Comparison of ENCODE assay signal across 31 cellular contexts in the genomic region with DNA sequence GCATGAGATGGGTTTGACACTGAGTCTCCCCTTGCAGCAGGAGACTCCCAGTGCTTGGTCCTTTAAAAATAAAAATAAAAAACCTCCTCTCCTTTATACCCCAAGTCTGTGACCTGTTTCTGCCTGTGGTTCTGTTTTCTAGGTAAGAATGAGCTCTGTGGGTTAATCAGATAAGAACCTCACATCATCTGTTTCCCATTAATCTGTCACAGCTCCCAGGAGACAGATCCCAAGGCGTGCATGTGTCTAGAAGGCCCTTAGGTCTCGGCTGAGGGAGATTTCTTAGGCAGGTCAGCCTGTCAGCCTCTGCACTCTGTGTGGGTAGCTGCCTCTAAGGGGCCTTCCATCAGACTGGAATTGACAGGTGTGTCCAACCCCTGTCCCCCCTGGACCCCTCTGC.
DNase-seq lines count a peak whose midpoint lies in the region; ATAC-seq and TF ChIP-seq lines count a peak whose summit lies in the region.
"Had no signal": no experiment of that assay in that cellular context is flagged by ENCODE, and none has a peak within 500 bp of the region (broad histone marks: within the 10 kb centered on the region; RNA-seq: fewer than 3 reads in every experiment).

No MANE protein-coding gene starts in this region.

- H3K27me3 ChIP-seq in heart right ventricle (peaks cover 0 to 4% (median 0%) of the 10 kb centered on the region in 7 donors), right cardiac atrium (ENCODE audit: control insufficient read depth, insufficient read depth) (no peaks in the 10 kb centered on the region), tibial artery (no peaks in the 10 kb centered on the region), spleen (replicated peaks in 1 of 7) (peaks cover 0 to 21% (median 0%) of the 10 kb centered on the region in 7 donors), lower lobe of right lung (ENCODE audit: low read depth) (no peaks in the 10 kb centered on the region)
- H3K27me3 ChIP-seq: adrenal gland, esophagus squamous epithelium, pancreas, testis had no signal

- ATAC-seq in heart right ventricle (no peak), right cardiac atrium (no peak), lower lobe of right lung (no peak)
- ATAC-seq: activated T-helper 17 cell treated with anti-CD3 and anti-CD28 coated beads, Interleukin-2, amount 50 U/mL, for 72 hours; pancreas had no signal

- H3K4me1 ChIP-seq in heart right ventricle: peaks cover 2 to 96% (median 39%) of the 10 kb centered on the region in 9 donors
- H3K4me1 ChIP-seq in right cardiac atrium (ENCODE audit: control insufficient read depth, insufficient read depth, low read length): peaks cover 8% of the 10 kb centered on the region
- peaks cover 0 to 99% (median 17%) of the 10 kb centered on the region in 4 donors for H3K4me1 ChIP-seq in tibial artery
- no peaks in the 10 kb centered on the region for H3K4me1 ChIP-seq in spleen
- no peaks in the 10 kb centered on the region for H3K4me1 ChIP-seq in lower lobe of right lung
- H3K4me1 ChIP-seq: esophagus squamous epithelium, pancreas, testis had no signal

- 49 to 56% methylated on average over 2 of the region's 2 CpGs for WGBS in heart right ventricle, 2 donors
- 58% methylated on average over 2 of the region's 2 CpGs for WGBS in right cardiac atrium
- WGBS in spleen, 5 donors: 63 to 100% (median 68%) methylated on average over 2 of the region's 2 CpGs

- DNase-seq in heart right ventricle (no peak), right cardiac atrium (no peak), NCI-H524 treated with DMSO at 0.1 percent for 48 hours (lab: John Stamatoyannopoulos, UW) (peak; percentile 61), fibroblast of villous mesenchyme (ENCODE audit: low read depth) (peak; percentile 38), tibial artery (no peak), spleen (no peak), lower lobe of right lung (no peak), DMS114 treated with DMSO at 0.1 percent for 48 hours (lab: John Stamatoyannopoulos, UW; ENCODE audit: unreplicated experiment) (no peak)
- DNase-seq: activated CD4-positive, alpha-beta memory T cell treated with anti-CD3 and anti-CD28 coated beads for 36 hours; activated CD4-positive, CD25-positive, alpha-beta regulatory T cell treated with anti-CD3 and anti-CD28 coated beads, Interleukin-2, amount 50 U/mL, for 72 hours; activated CD8-positive, alpha-beta memory T cell treated with anti-CD3 and anti-CD28 coated beads, Interleukin-2, amount 50 U/mL, for 48 hours; activated naive CD4-positive, alpha-beta T cell treated with anti-CD3 and anti-CD28 coated beads, Interleukin-2, amount 10 ng/mL, durations not matched to agents 7 days and 5 days; AML-193; CD4-positive, alpha-beta T cell; dermis blood vessel endothelial cell; DMS153; esophagus squamous epithelium; foreskin melanocyte; MV-4-11; NCI-H1436; NCI-H2081 treated with DMSO at 0.1 percent for 48 hours; NCI-H345; NCI-H774; pancreas; RPMI8226; stimulated activated CD4-positive, alpha-beta T cell treated with anti-CD3 and anti-CD28 coated beads, Interleukin-2, amount 100 ng/mL, for 24 hours; stimulated activated naive CD8-positive, alpha-beta T cell treated with anti-CD3 and anti-CD28 coated beads, Interleukin-15, Interleukin-2, amounts not matched to agents 100 U/mL and 50 U/mL, for 24 hours; testis had no signal

- no peaks in the 10 kb centered on the region for H3K9me3 ChIP-seq in heart right ventricle
- H3K9me3 ChIP-seq in right cardiac atrium (ENCODE audit: control insufficient read depth, low read length): no peaks in the 10 kb centered on the region
- H3K9me3 ChIP-seq in tibial artery: no peaks in the 10 kb centered on the region
- H3K9me3 ChIP-seq in spleen: no peaks in the 10 kb centered on the region
- no peaks in the 10 kb centered on the region for H3K9me3 ChIP-seq in lower lobe of right lung
- H3K9me3 ChIP-seq: adrenal gland, esophagus squamous epithelium, pancreas, testis had no signal

- H3K4me3 ChIP-seq in heart right ventricle (no peak overlapping the region), right cardiac atrium (ENCODE audit: low read length) (no peak overlapping the region), fibroblast of villous mesenchyme (ENCODE audit: low read depth, low read length) (no peak overlapping the region), tibial artery (no peak overlapping the region), spleen (no peak overlapping the region), lower lobe of right lung (no peak overlapping the region)
- H3K4me3 ChIP-seq: adrenal gland, esophagus squamous epithelium, pancreas, smooth muscle cell, testis had no signal

- H3K27ac ChIP-seq in heart right ventricle (peak overlapping the region in 6 of 10 donors; percentile 30 to 82 (median 65)), right cardiac atrium (ENCODE audit: low read length) (no peak overlapping the region), tibial artery (peak overlapping the region; percentile 34 to 42), spleen (no peak overlapping the region), lower lobe of right lung (no peak overlapping the region)
- H3K27ac ChIP-seq: adrenal gland, esophagus squamous epithelium, pancreas, testis had no signal

- TF ChIP-seq POLR2A in spleen (IDR thresholded peaks at IDR 0.05): no peak

- no peak for TF ChIP-seq CTCF in heart right ventricle (IDR thresholded peaks at IDR 0.05)
- TF ChIP-seq CTCF in fibroblast of villous mesenchyme (IDR thresholded peaks at IDR 0.05; ENCODE audit: insufficient read depth, low read depth, low read length): no peak
- no peak for TF ChIP-seq CTCF in tibial artery (IDR thresholded peaks at IDR 0.05)
- TF ChIP-seq CTCF in spleen (IDR thresholded peaks at IDR 0.05 in 8 of 11, conservative IDR thresholded peaks at IDR 0.05 in 3 of 11): no peak
- no peak for TF ChIP-seq CTCF in lower lobe of right lung (IDR thresholded peaks at IDR 0.05)

- intact Hi-C loops in heart right ventricle (cut with DNase I): loop anchor here in 1 of 10 donors (10.0 kb wide), 1 partner anchor 83 kb away; a partner anchor contains a TSS
- intact Hi-C loops in right cardiac atrium (cut with DNase I): loop anchor here in 1 of 4 donors (10.0 kb wide), 1 partner anchor 87 kb away; no protein-coding TSS in a partner anchor
- intact Hi-C loops in tibial artery (cut with DNase I; ENCODE audit: low total_unique reads): no loop called here
- intact Hi-C loops in spleen (cut with DNase I; ENCODE audit: low total_unique reads): no loop called here
- intact Hi-C loops in lower lobe of right lung (cut with DNase I): no loop called here

- H3K36me3 ChIP-seq in heart right ventricle (no peaks in the 10 kb centered on the region), tibial artery (no peaks in the 10 kb centered on the region), spleen (no peaks in the 10 kb centered on the region), lower lobe of right lung (no peaks in the 10 kb centered on the region)
- H3K36me3 ChIP-seq: adrenal gland, esophagus squamous epithelium, pancreas had no signal

Comparison
In these comparisons a context has a peak if more than half of its experiments do, and no peak if none do; other contexts are left out.
1. H3K27ac ChIP-seq: peak in heart right ventricle (6 of 10) and tibial artery (2 of 2); none in right cardiac atrium (single experiment), spleen (0 of 8) and lower lobe of right lung (single experiment).
2. DNase-seq: peak in NCI-H524 treated with DMSO at 0.1 percent for 48 hours (single experiment) and fibroblast of villous mesenchyme (single experiment); none in heart right ventricle (0 of 2), right cardiac atrium (0 of 3), tibial artery (0 of 2), spleen (single experiment), lower lobe of right lung (single experiment) and DMS114 treated with DMSO at 0.1 percent for 48 hours (single experiment).